In genomic region chr5:124825983-124826337, GRCh38 we compare ENCODE assay signal across 25 cellular contexts.
DNase-seq lines count a peak whose midpoint lies in the region; ATAC-seq, FAIRE-seq and TF ChIP-seq lines count a peak whose summit lies in the region.
"Had no signal": no experiment of that assay in that cellular context is flagged by ENCODE, and none has a peak within 500 bp of the region (broad histone marks: within the 10 kb centered on the region; RNA-seq: fewer than 3 reads in every experiment).

No MANE protein-coding gene starts in this region.

- H3K27me3 ChIP-seq in OCI-LY1 (ENCODE audit: insufficient read depth, low read length) (no peaks in the 10 kb centered on the region), vagina (no peaks in the 10 kb centered on the region)
- H3K27me3 ChIP-seq: cardiac muscle cell, MG63, suprapubic skin had no signal

- H3K79me2 ChIP-seq in OCI-LY1 (ENCODE audit: insufficient read depth, low read length): no peaks in the 10 kb centered on the region

- peak; percentile 16 for FAIRE-seq in GM12891 (lab: Jason Lieb, UNC)
- FAIRE-seq: H54, kidney had no signal

- no peak overlapping the region for H2AFZ ChIP-seq in OCI-LY1 (ENCODE audit: low read length)

- no peaks in the 10 kb centered on the region for H3K9me3 ChIP-seq in OCI-LY1 (ENCODE audit: low read length)
- H3K9me3 ChIP-seq in vagina: no peaks in the 10 kb centered on the region
- H3K9me3 ChIP-seq: MG63, psoas muscle, suprapubic skin had no signal

- H3K4me1 ChIP-seq in OCI-LY1 (ENCODE audit: insufficient read depth, low read length, severe bottlenecking) (peaks cover 74% of the 10 kb centered on the region), vagina (peaks cover 5% of the 10 kb centered on the region)
- H3K4me1 ChIP-seq: suprapubic skin had no signal

- H3K9me2 ChIP-seq in OCI-LY1 (ENCODE audit: low read depth, low read length): no peaks in the 10 kb centered on the region

- peak; percentile 19 for ATAC-seq in GM19043 (IDR thresholded peaks at IDR 0.05; ENCODE audit: low read depth, unreplicated experiment)
- peak; percentile 11 for ATAC-seq in HG02610 (IDR thresholded peaks at IDR 0.05; ENCODE audit: unreplicated experiment)
- ATAC-seq in HG03457 (IDR thresholded peaks at IDR 0.05; ENCODE audit: unreplicated experiment): no peak
- ATAC-seq: activated CD8-positive, alpha-beta T cell treated with anti-CD3 and anti-CD28 coated beads for 36 hours; PC-3 had no signal

- H3K27ac ChIP-seq in OCI-LY1 (ENCODE audit: low read depth, low read length, poor library complexity, severe bottlenecking) (peak overlapping the region; percentile 97), vagina (no peak overlapping the region)
- H3K27ac ChIP-seq: cardiac muscle cell, psoas muscle, suprapubic skin had no signal

- TF ChIP-seq POLR2A in GM12891 (IDR thresholded peaks at IDR 0.05; ENCODE audit: low read depth, low read length): no peak
- TF ChIP-seq POLR2A in vagina (IDR thresholded peaks at IDR 0.05): no peak

- intact Hi-C loops in vagina (cut with DNase I): no loop called here

- H3K4me3 ChIP-seq in OCI-LY1 (ENCODE audit: low read depth, low read length, poor library complexity, severe bottlenecking): peak overlapping the region; percentile 24
- no peak overlapping the region for H3K4me3 ChIP-seq in vagina
- H3K4me3 ChIP-seq: cardiac muscle cell, lung, MG63, psoas muscle, suprapubic skin had no signal

- no peaks in the 10 kb centered on the region for H4K20me1 ChIP-seq in OCI-LY1 (ENCODE audit: insufficient read depth, low read length)

- DNase-seq in GM12891 (ENCODE audit: insufficient read length, low spot score) (no peak), vagina (ENCODE audit: extremely low spot score in 2 of 2) (no peak), anterior cingulate cortex (lab: John Stamatoyannopoulos, UW) (no peak)
- no peak for DNase-seq in activated T-cell treated with anti-CD3 and anti-CD28 coated beads, Interleukin-2, amount 50 U/mL, for 1 hour
- DNase-seq: ACHN; activated CD4-positive, CD25-positive, alpha-beta regulatory T cell treated with anti-CD3 and anti-CD28 coated beads, Interleukin-2, amount 50 U/mL, for 72 hours; activated CD8-positive, alpha-beta T cell treated with anti-CD3 and anti-CD28 coated beads for 36 hours; activated T-cell treated with anti-CD3 and anti-CD28 coated beads for 4 hours; C1 segment of cervical spinal cord; kidney; MG63; NCI-H1436 treated with DMSO at 0.1 percent for 48 hours; NCI-H2171; NCI-H526 treated with DMSO at 0.1 percent for 48 hours; PC-3; psoas muscle; SHP77 had no signal

- H3F3A ChIP-seq in OCI-LY1 (ENCODE audit: insufficient read depth, low read length): no peaks in the 10 kb centered on the region

- peak overlapping the region; percentile 67 for H3K4me2 ChIP-seq in OCI-LY1 (ENCODE audit: low read length)

- H3K36me3 ChIP-seq in OCI-LY1 (ENCODE audit: insufficient read depth, low read length): no peaks in the 10 kb centered on the region
- H3K36me3 ChIP-seq in vagina: no peaks in the 10 kb centered on the region
- H3K36me3 ChIP-seq: cardiac muscle cell, MG63, suprapubic skin had no signal

- TF ChIP-seq CTCF in OCI-LY1 (IDR thresholded peaks at IDR 0.05; ENCODE audit: low read length): no peak
- no peak for TF ChIP-seq CTCF in vagina (IDR thresholded peaks at IDR 0.05)

- H3K9ac ChIP-seq in OCI-LY1 (ENCODE audit: low read length): peak overlapping the region; percentile 58; the same call in 1 of the 2 replicates

TF ChIP-seq in GM12891, 5 proteins besides CTCF, POLR2A, EP300 and RAD21:
- TF ChIP-seq POU2F2 (IDR thresholded peaks at IDR 0.05; ENCODE audit: low read depth, low read length) (no peak), SPI1 (IDR thresholded peaks at IDR 0.05; ENCODE audit: low read depth, low read length) (peak; percentile 41; the same call in 1 of the 2 replicates)
